8 cellular contexts compared by ENCODE assay signal in the genomic region with DNA sequence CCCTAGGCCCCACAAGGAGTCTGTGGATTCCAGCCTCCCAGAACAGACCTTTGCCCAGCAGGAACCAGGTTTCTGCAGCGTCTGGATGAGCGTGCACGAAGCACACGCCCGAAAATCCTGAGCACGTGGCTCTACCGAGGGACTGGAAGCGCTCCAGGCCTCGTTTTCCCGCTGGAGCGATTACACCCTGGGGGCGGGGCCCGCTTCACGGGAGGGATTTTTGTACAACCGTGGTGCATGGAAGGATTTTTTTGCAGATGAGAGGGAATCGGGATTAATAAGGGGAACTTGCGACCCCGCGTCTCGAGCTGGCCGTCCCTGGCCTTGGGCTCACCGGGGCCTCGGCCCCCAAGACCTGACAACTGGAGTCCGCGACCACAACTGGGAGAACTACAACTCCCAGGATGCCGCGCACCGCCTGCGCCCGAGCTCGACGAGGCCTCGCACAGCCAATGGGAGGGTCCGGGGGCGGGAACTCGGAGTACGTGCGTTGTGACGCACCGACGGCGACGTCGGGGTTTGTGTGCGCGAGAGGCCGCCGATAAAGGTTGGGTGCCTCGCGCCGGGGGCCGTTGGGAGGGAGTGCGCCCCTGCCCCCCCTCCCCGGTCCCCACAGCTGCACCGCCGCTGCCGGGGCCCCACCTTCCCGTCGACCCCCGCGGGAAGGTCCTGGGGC. TPM values are rescaled to one million over a fixed set of nuclear protein-coding genes. Genes with fewer than 3 reads are reported as not detected.
DNase-seq lines count a peak whose midpoint lies in the region; ATAC-seq, FAIRE-seq and TF ChIP-seq lines count a peak whose summit lies in the region.

A gene (plus strand): TSS at position 518 of the 676 bp plus-strand sequence. CDS start 3,294 bp downstream, outside the sequence.

- H3K27me3 Mint-ChIP-seq in immature natural killer cell (ENCODE audit: low read depth in 3 of 3) = peaks cover 2 to 12% (median 8%) of the 10 kb centered on the region in 3 donors

- H3K4me3 Mint-ChIP-seq in immature natural killer cell = peak within 1 kb of the TSS; percentile 86 to 92 (median 89)

- no peaks in the 10 kb centered on the region for H3K27me3 ChIP-seq in bronchial epithelial cell (ENCODE audit: control insufficient read depth, insufficient read depth, low read length)

- H3K27ac Mint-ChIP-seq in immature natural killer cell = peak within 1 kb of the TSS; percentile 88 to 95 (median 92)

- H3K4me3 ChIP-seq in WI38 (ENCODE audit: low read depth, low read length) (peak within 1 kb of the TSS; percentile 63), bronchial epithelial cell (ENCODE audit: low read depth, low read length) (peak within 1 kb of the TSS; percentile 58)

- no peak for FAIRE-seq in bronchial epithelial cell (lab: Jason Lieb, UNC)

- in situ Hi-C loops in ACHN (cut with HindIII; ENCODE audit: low pct_ligation_motif_present, low pct_unique_long_range_greater_than_20kb, low sequenced_read_pairs) = no loop called here

- no peak for TF ChIP-seq CTCF in WI38 (IDR thresholded peaks at IDR 0.05; ENCODE audit: low read depth, low read length)
- no peak for TF ChIP-seq CTCF in bronchial epithelial cell (IDR thresholded peaks at IDR 0.05; ENCODE audit: insufficient read depth, low read length, severe bottlenecking)

- DNase-seq in ACHN = peak; percentile 96
- DNase-seq in NCI-H2196 treated with DMSO at 0.1 percent for 48 hours (lab: John Stamatoyannopoulos, UW; ENCODE audit: unreplicated experiment) = peak; percentile 90
- peak; percentile 90 for DNase-seq in bronchial epithelial cell (ENCODE audit: low read depth)
- peak; percentile 95 to 97 (median 97) for DNase-seq in immature natural killer cell
- DNase-seq in smooth muscle cell of the brain vasculature (ENCODE audit: low read depth, low spot score) = peak; percentile 96

- ATAC-seq in GM18873 (IDR thresholded peaks at IDR 0.05; ENCODE audit: low FRiP score, unreplicated experiment) (peak; percentile 83), HG03139 (IDR thresholded peaks at IDR 0.05; ENCODE audit: unreplicated experiment) (peak; percentile 90)

- peaks cover 0 to 4% (median 0%) of the 10 kb centered on the region in 3 donors for H3K36me3 Mint-ChIP-seq in immature natural killer cell

- H3K4me1 Mint-ChIP-seq in immature natural killer cell = peaks cover 36 to 38% of the 10 kb centered on the region in 2 donors

- no peaks in the 10 kb centered on the region for H3K9me3 Mint-ChIP-seq in immature natural killer cell

- no peaks in the 10 kb centered on the region for H3K36me3 ChIP-seq in bronchial epithelial cell (ENCODE audit: control insufficient read depth, insufficient read depth, low read length)

RNA-seq across cellular contexts. Expression of the gene that starts here (rescaled TPM):
- 0.79 and 1.0 TPM in 2 replicates for total RNA-seq in bronchial epithelial cell
- under 1 TPM; 0.14 to 0.72 (median 0.21) TPM for polyA plus RNA-seq in immature natural killer cell

Comparison
In these comparisons a context has a peak if more than half of its experiments do, and no peak if none do; other contexts are left out.
1. Peak in every context shown above with its lines: DNase-seq, ATAC-seq and H3K4me3 ChIP-seq.
2. Peak in DNase-seq in immature natural killer cell; RNA of the gene not detected or under 1 TPM.